Comparison of ENCODE assay signal across 17 cellular contexts in genomic region chr6:134245041-134245440, GRCh38.
DNase-seq lines count a peak whose midpoint lies in the region; ATAC-seq and TF ChIP-seq lines count a peak whose summit lies in the region.
"Had no signal": no experiment of that assay in that cellular context is flagged by ENCODE, and none has a peak within 500 bp of the region (broad histone marks: within the 10 kb centered on the region; RNA-seq: fewer than 3 reads in every experiment).

No MANE protein-coding gene starts in this region.

- TF ChIP-seq CTCF in WTC11 (IDR thresholded peaks at IDR 0.05) (no peak), spleen (IDR thresholded peaks at IDR 0.05 in 8 of 11, conservative IDR thresholded peaks at IDR 0.05 in 3 of 11) (no peak), GM13977 (IDR thresholded peaks at IDR 0.05; ENCODE audit: extremely low read depth, insufficient read depth, missing control alignments) (no peak)

- H3K27me3 Mint-ChIP-seq in activated T-cell treated with anti-CD3 and anti-CD28 coated beads, Interleukin-2, amount 50 U/mL, for 72 hours (ENCODE audit: low read depth), result no peaks in the 10 kb centered on the region
- H3K27me3 Mint-ChIP-seq in WTC11 (ENCODE audit: low read depth), result no peaks in the 10 kb centered on the region; the same call in 1 of the 2 replicates

- in situ Hi-C loops in GM13977 (cut with MboI; ENCODE audit: low pct_unique_long_range_greater_than_20kb, low sequenced_read_pairs, unreplicated experiment), result no loop called here

- no peak for TF ChIP-seq POLR2A in spleen (IDR thresholded peaks at IDR 0.05)

- 56 to 74% (median 67%) methylated on average over 2 of the region's 2 CpGs for WGBS in spleen, 5 donors

- no peak overlapping the region for H3K4me3 Mint-ChIP-seq in activated T-cell treated with anti-CD3 and anti-CD28 coated beads, Interleukin-2, amount 50 U/mL, for 72 hours
- H3K4me3 Mint-ChIP-seq in WTC11, result no peak overlapping the region

- H3K27ac ChIP-seq in spleen, result peak overlapping the region in 5 of 8 donors; percentile 49 to 78 (median 56)
- H3K27ac ChIP-seq: prostate gland, transverse colon, VCaP had no signal

- no peaks in the 10 kb centered on the region for H3K27me3 ChIP-seq in spleen (replicated peaks in 1 of 7)
- H3K27me3 ChIP-seq: dorsolateral prefrontal cortex, transverse colon had no signal

- no peak for ATAC-seq in activated T-cell treated with anti-CD3 and anti-CD28 coated beads, Interleukin-2, amount 50 U/mL, for 72 hours (replicated peaks in 1 of 2)
- ATAC-seq in WTC11, result no peak

- H3K4me3 ChIP-seq in spleen, result no peak overlapping the region
- H3K4me3 ChIP-seq: dorsolateral prefrontal cortex, lung, prostate gland, transverse colon had no signal

- H3K36me3 Mint-ChIP-seq in activated T-cell treated with anti-CD3 and anti-CD28 coated beads, Interleukin-2, amount 50 U/mL, for 72 hours (ENCODE audit: insufficient read depth in 2 of 2), result peaks cover 2 to 4% of the 10 kb centered on the region in 2 donors
- H3K36me3 Mint-ChIP-seq in WTC11, result no peaks in the 10 kb centered on the region

- H3K27ac Mint-ChIP-seq in activated T-cell treated with anti-CD3 and anti-CD28 coated beads, Interleukin-2, amount 50 U/mL, for 72 hours, result peak overlapping the region; percentile 84
- H3K27ac Mint-ChIP-seq in WTC11, result 0 out of 2 replicates have a peak overlapping the region, but pooled peaks have one; percentile 8

- H3K4me1 ChIP-seq in spleen, result peaks cover 22 to 65% (median 53%) of the 10 kb centered on the region in 6 donors
- H3K4me1 ChIP-seq: prostate gland had no signal

- POLR2A ChIA-PET in WTC11 (lab: Charles Lee), result no interaction called here

- intact Hi-C loops in spleen (cut with DNase I; ENCODE audit: low total_unique reads), result loop anchor here (10.0 kb wide), 1 partner anchor 70 kb away; no protein-coding TSS in a partner anchor

- peaks cover 69% of the 10 kb centered on the region for H3K4me1 Mint-ChIP-seq in activated T-cell treated with anti-CD3 and anti-CD28 coated beads, Interleukin-2, amount 50 U/mL, for 72 hours (ENCODE audit: low read depth)
- H3K4me1 Mint-ChIP-seq in WTC11, result peaks cover 12% of the 10 kb centered on the region

- peaks cover 0 to 3% (median 0%) of the 10 kb centered on the region in 8 donors for H3K9me3 ChIP-seq in spleen
- H3K9me3 ChIP-seq: prostate gland, transverse colon had no signal

- CTCF ChIA-PET in WTC11 (lab: Charles Lee), result no interaction called here

- no peaks in the 10 kb centered on the region for H3K36me3 ChIP-seq in spleen
- H3K36me3 ChIP-seq: prostate gland, transverse colon had no signal

- no peak for DNase-seq in activated T-cell treated with anti-CD3 and anti-CD28 coated beads, Interleukin-2, amount 50 U/mL, for 72 hours
- no peak for DNase-seq in activated T-cell treated with anti-CD3 and anti-CD28 coated beads, Interleukin-2, amount 50 U/mL, for 48 hours
- DNase-seq in WTC11 (ENCODE audit: low spot score), result no peak
- peak; percentile 46 for DNase-seq in fibroblast of gingiva (ENCODE audit: low read depth)
- DNase-seq in spleen, result no peak
- DNase-seq in stimulated activated CD4-positive, alpha-beta T cell treated with anti-CD3 and anti-CD28 coated beads, Interleukin-4, amount 100 ng/mL, for 1 hour, result no peak
- DNase-seq in GM13977 (ENCODE audit: low spot score), result no peak
- DNase-seq in NAMALWA (ENCODE audit: low spot score), result no peak
- DNase-seq: ACHN; activated effector memory CD4-positive, alpha-beta T cell treated with Interleukin-2 at 50 U/mL for 16 hours; dorsolateral prefrontal cortex; head of caudate nucleus; Kasumi-1; transverse colon had no signal

- peaks cover 0 to 2% of the 10 kb centered on the region in 2 donors for H3K9me3 Mint-ChIP-seq in activated T-cell treated with anti-CD3 and anti-CD28 coated beads, Interleukin-2, amount 50 U/mL, for 72 hours
- peaks cover 3% of the 10 kb centered on the region for H3K9me3 Mint-ChIP-seq in WTC11

TF ChIP-seq in WTC11, 78 proteins besides CTCF, POLR2A, EP300 and RAD21:
- TF ChIP-seq ELF4 (CRISPR knock-in tag; IDR thresholded peaks at IDR 0.05; ENCODE audit: low read depth) (no peak), NFE2L1 (CRISPR knock-in tag; IDR thresholded peaks at IDR 0.05) (no peak), MYBL2 (CRISPR knock-in tag; IDR thresholded peaks at IDR 0.05) (no peak), HMGA2 (CRISPR knock-in tag; IDR thresholded peaks at IDR 0.05) (no peak), PREB (CRISPR knock-in tag; IDR thresholded peaks at IDR 0.05; ENCODE audit: borderline replicate concordance) (no peak), NFATC4 (CRISPR knock-in tag; IDR thresholded peaks at IDR 0.05) (no peak), TEAD1 (CRISPR knock-in tag; IDR thresholded peaks at IDR 0.05) (no peak)
